14 cellular contexts compared by ENCODE assay signal in genomic region chr10:46033602-46034011, GRCh38. TPM values are rescaled to one million over a fixed set of nuclear protein-coding genes. Genes with fewer than 3 reads are reported as not detected.
DNase-seq lines count a peak whose midpoint lies in the region; ATAC-seq, FAIRE-seq and TF ChIP-seq lines count a peak whose summit lies in the region.
"Had no signal": no experiment of that assay in that cellular context is flagged by ENCODE, and none has a peak within 500 bp of the region (broad histone marks: within the 10 kb centered on the region; RNA-seq: fewer than 3 reads in every experiment).

No MANE protein-coding gene starts in this region.

- H3F3A ChIP-seq in SU-DHL-6 (ENCODE audit: insufficient read depth) = peaks cover 10% of the 10 kb centered on the region; the same call in 1 of the 2 replicates

- TF ChIP-seq CTCF in HFFc6 (IDR thresholded peaks at IDR 0.05) (no peak), SU-DHL-6 (IDR thresholded peaks at IDR 0.05; ENCODE audit: insufficient read depth, low read length, poor library complexity, severe bottlenecking) (no peak), foreskin fibroblast (IDR thresholded peaks at IDR 0.05; ENCODE audit: low read depth, low read length) (no peak)

- H3K27ac ChIP-seq in SU-DHL-6 (ENCODE audit: low read depth, low read length) = no peak overlapping the region
- no peak overlapping the region for H3K27ac ChIP-seq in naive thymus-derived CD4-positive, alpha-beta T cell (ENCODE audit: low read depth, low read length)
- H3K27ac ChIP-seq: left ventricle myocardium inferior had no signal

- no peak overlapping the region for H3K4me3 ChIP-seq in SU-DHL-6 (ENCODE audit: insufficient read depth, low read length, poor library complexity, severe bottlenecking)
- H3K4me3 ChIP-seq in foreskin fibroblast (ENCODE audit: low read depth in 1 of 2, low read length in 2 of 2) = no peak overlapping the region
- no peak overlapping the region for H3K4me3 ChIP-seq in naive thymus-derived CD4-positive, alpha-beta T cell (ENCODE audit: low read length)
- H3K4me3 ChIP-seq: left ventricle myocardium inferior, spleen had no signal

- POLR2A ChIA-PET in naive thymus-derived CD4-positive, alpha-beta T cell (lab: Charles Lee) = no interaction called here

- peaks cover 4% of the 10 kb centered on the region for H4K20me1 ChIP-seq in SU-DHL-6 (ENCODE audit: low read depth, low read length)

- H3K27me3 Mint-ChIP-seq in HFFc6 (ENCODE audit: insufficient read depth) = peaks cover 15% of the 10 kb centered on the region; the same call in 1 of the 2 replicates
- peaks cover 0 to 8% (median 0%) of the 10 kb centered on the region in 5 donors for H3K27me3 Mint-ChIP-seq in naive thymus-derived CD4-positive, alpha-beta T cell

- peaks cover 29% of the 10 kb centered on the region for H3K4me1 Mint-ChIP-seq in HFFc6 (ENCODE audit: low read depth)
- peaks cover 16 to 29% (median 23%) of the 10 kb centered on the region in 7 donors for H3K4me1 Mint-ChIP-seq in naive thymus-derived CD4-positive, alpha-beta T cell

- intact Hi-C loops in naive thymus-derived CD4-positive, alpha-beta T cell (cut with micrococcal nuclease) = loop anchor here in 1 of 2 donors (5.0 kb wide), 1 partner anchor 59 kb away; no protein-coding TSS in a partner anchor

- H3K36me3 ChIP-seq in SU-DHL-6 (ENCODE audit: low read length) = no peaks in the 10 kb centered on the region
- peaks cover 0 to 5% (median 0%) of the 10 kb centered on the region in 3 experiments for H3K36me3 ChIP-seq in naive thymus-derived CD4-positive, alpha-beta T cell (ENCODE audit: control insufficient read depth in 2 of 3, insufficient read depth in 3 of 3, low read length in 3 of 3)
- H3K36me3 ChIP-seq: left ventricle myocardium inferior, spleen had no signal

- no peaks in the 10 kb centered on the region for H3K27me3 ChIP-seq in SU-DHL-6 (ENCODE audit: low read length)
- no peaks in the 10 kb centered on the region for H3K27me3 ChIP-seq in naive thymus-derived CD4-positive, alpha-beta T cell (ENCODE audit: control insufficient read depth in 2 of 2, insufficient read depth in 2 of 2, low read length in 2 of 2)

- peaks cover 13 to 14% of the 10 kb centered on the region in 2 donors for H3K4me1 ChIP-seq in naive thymus-derived CD4-positive, alpha-beta T cell (ENCODE audit: control insufficient read depth in 2 of 2, insufficient read depth in 2 of 2, low read length in 2 of 2)

- no peaks in the 10 kb centered on the region for H3K9me3 Mint-ChIP-seq in HFFc6
- H3K9me3 Mint-ChIP-seq in naive thymus-derived CD4-positive, alpha-beta T cell = peaks cover 0 to 2% (median 0%) of the 10 kb centered on the region in 11 donors

- peak; percentile 68 for DNase-seq in A172 (ENCODE audit: low spot score)
- peak; percentile 80 for DNase-seq in HFFc6
- peak; percentile 74 to 87 for DNase-seq in foreskin fibroblast
- no peak for DNase-seq in 8988T
- no peak for DNase-seq in naive thymus-derived CD4-positive, alpha-beta T cell
- no peak for DNase-seq in cerebellum (ENCODE audit: low spot score)
- no peak for DNase-seq in GM12891 (ENCODE audit: insufficient read length, low spot score)
- DNase-seq: cortex of kidney, left ventricle myocardium inferior, spleen had no signal

- CTCF ChIA-PET in naive thymus-derived CD4-positive, alpha-beta T cell (lab: Charles Lee) = interaction anchor here (0.8 kb wide), 1 partner anchor 297 kb away, joined by 3 read pairs; no protein-coding TSS in a partner anchor

- FAIRE-seq in GM12891 (lab: Jason Lieb, UNC) = no peak

- H2AFZ ChIP-seq in SU-DHL-6 (ENCODE audit: low read depth, low read length, severe bottlenecking) = peak overlapping the region; percentile 51

- H3K9ac ChIP-seq in SU-DHL-6 (ENCODE audit: low read length) = no peak overlapping the region

- H3K4me3 Mint-ChIP-seq in HFFc6 = no peak overlapping the region
- H3K4me3 Mint-ChIP-seq in naive thymus-derived CD4-positive, alpha-beta T cell = no peak overlapping the region

- ATAC-seq in naive thymus-derived CD4-positive, alpha-beta T cell = no peak
- ATAC-seq: Right ventricle myocardium inferior had no signal

- H3K27ac Mint-ChIP-seq in HFFc6 = peak overlapping the region; percentile 70
- no peak overlapping the region for H3K27ac Mint-ChIP-seq in naive thymus-derived CD4-positive, alpha-beta T cell

- no peak overlapping the region for H3K4me2 ChIP-seq in SU-DHL-6 (ENCODE audit: low read depth, low read length, poor library complexity, severe bottlenecking)

- no peaks in the 10 kb centered on the region for H3K9me3 ChIP-seq in SU-DHL-6 (ENCODE audit: insufficient read depth, low read length)
- no peaks in the 10 kb centered on the region for H3K9me3 ChIP-seq in naive thymus-derived CD4-positive, alpha-beta T cell (ENCODE audit: control insufficient read depth in 2 of 3, low read length in 3 of 3)
- H3K9me3 ChIP-seq: left ventricle myocardium inferior, spleen had no signal

- no peaks in the 10 kb centered on the region for H3K9me2 ChIP-seq in SU-DHL-6 (replicated peaks; ENCODE audit: insufficient read depth, low read length)

- no peaks in the 10 kb centered on the region; the same call in 1 of the 2 replicates for H3K36me3 Mint-ChIP-seq in HFFc6 (ENCODE audit: low read depth)
- H3K36me3 Mint-ChIP-seq in naive thymus-derived CD4-positive, alpha-beta T cell = no peaks in the 10 kb centered on the region

- peaks cover 17% of the 10 kb centered on the region for H3K79me2 ChIP-seq in SU-DHL-6 (ENCODE audit: insufficient read depth, low read length)

- no peak for TF ChIP-seq POLR2A in GM12891 (IDR thresholded peaks at IDR 0.05; ENCODE audit: low read depth, low read length)

TF ChIP-seq in GM12891, 5 proteins besides CTCF, POLR2A, EP300 and RAD21:
- TF ChIP-seq PAX5 (IDR thresholded peaks at IDR 0.05; ENCODE audit: insufficient read depth, low read length, severe bottlenecking) = no peak
- TF ChIP-seq SPI1 (IDR thresholded peaks at IDR 0.05; ENCODE audit: low read depth, low read length) = no peak
- TF ChIP-seq POLR2AphosphoS5 (IDR thresholded peaks at IDR 0.05; ENCODE audit: low read depth, low read length) = no peak
- no peak for TF ChIP-seq TAF1 (IDR thresholded peaks at IDR 0.05; ENCODE audit: low read depth, low read length)
- TF ChIP-seq POU2F2 (IDR thresholded peaks at IDR 0.05; ENCODE audit: low read depth, low read length) = no peak

RNA-seq across cellular contexts. Expression of gene NCOA4, which starts 3.2 kb away (rescaled TPM):
- total RNA-seq in A172 (2014; rRNA removed; shearing (Covaris generic)) = 177 and 182 TPM in 2 replicates
- total RNA-seq in HFFc6 (2021; fragmentation: NEBNext Ultra II Directional; extraction: Animal tissue kit (Norgen Biotek cat#: 25700)) = 100 to 1,000 TPM; 124 to 156 (median 144) TPM
- total RNA-seq in naive thymus-derived CD4-positive, alpha-beta T cell = 100 to 1,000 TPM in 2 of 5 experiments, 10 to 100 TPM in 3; 54.6 to 126 (median 78.4) TPM
- 100 to 1,000 TPM; 167 to 181 TPM for polyA plus RNA-seq in naive thymus-derived CD4-positive, alpha-beta T cell
- 128 TPM for total RNA-seq in cerebellum
- 60.1 TPM for polyA plus RNA-seq in GM12891 (2012; ENCODE audit: low read depth, missing spikeins)

RNA-seq across cellular contexts. Expression of gene MSMB, which starts 12.5 kb away (rescaled TPM):
- total RNA-seq in A172 (2014; rRNA removed; shearing (Covaris generic)) = not detected in 2 replicates
- total RNA-seq in HFFc6 (2021; fragmentation: NEBNext Ultra II Directional; extraction: Animal tissue kit (Norgen Biotek cat#: 25700)) = under 1 TPM in 1 of 6 experiments, not detected in 5; 0.65 TPM
- not detected for total RNA-seq in naive thymus-derived CD4-positive, alpha-beta T cell
- not detected for polyA plus RNA-seq in naive thymus-derived CD4-positive, alpha-beta T cell
- total RNA-seq in cerebellum = not detected
- not detected for polyA plus RNA-seq in GM12891 (2012; ENCODE audit: low read depth, missing spikeins)
- total RNA-seq: left ventricle myocardium inferior, Right ventricle myocardium inferior, spleen, subcutaneous adipose tissue had no signal
- polyA plus RNA-seq: BJ, spleen had no signal

Comparison
In these comparisons a context has a peak if more than half of its experiments do, and no peak if none do; other contexts are left out.
1. DNase-seq: peak in A172 (single experiment), HFFc6 (single experiment) and foreskin fibroblast (2 of 2); none in 8988T (single experiment), naive thymus-derived CD4-positive, alpha-beta T cell (0 of 9), cerebellum (single experiment) and GM12891 (single experiment).